31 cellular contexts compared by ENCODE assay signal in the genomic region with DNA sequence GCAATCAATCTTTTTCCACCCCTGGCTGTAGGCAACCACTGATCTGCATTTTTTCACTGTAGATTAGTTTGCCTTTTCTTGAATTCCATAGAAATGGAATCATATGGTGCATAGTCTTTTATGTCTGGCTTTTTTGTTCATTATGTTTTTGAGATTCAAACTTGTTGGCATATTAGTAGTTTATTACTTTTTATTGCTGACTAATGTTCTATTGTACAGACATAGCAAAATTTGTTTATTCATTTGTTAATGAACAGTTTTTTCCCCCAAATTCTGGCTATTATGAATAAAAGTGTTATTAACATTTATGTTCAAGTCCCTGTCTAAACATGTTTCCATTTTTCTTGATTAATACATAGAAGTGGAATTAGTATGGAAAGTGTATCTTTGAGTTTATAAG.
"Had no signal": no experiment of that assay in that cellular context is flagged by ENCODE, and none has a peak within 500 bp of the region (broad histone marks: within the 10 kb centered on the region; RNA-seq: fewer than 3 reads in every experiment).

No MANE protein-coding gene starts in this region.

- H3K4me2 ChIP-seq: neural progenitor cell, smooth muscle cell had no signal

- H3K36me3 ChIP-seq: neural progenitor cell, ovary, spleen, suprapubic skin, tibial artery, transverse colon, upper lobe of right lung, uterus had no signal

- H3K27me3 ChIP-seq: neural progenitor cell, ovary, spleen, suprapubic skin, testis, tibial artery, transverse colon, upper lobe of right lung, uterus had no signal

- H3K36me3 Mint-ChIP-seq: neural progenitor cell; stimulated activated memory B cell treated with anti-CD40 and anti-IgM and Interleukin-4, amounts not matched to agents 10 μg/mL and 1 μg/mL and 100 μg/mL, for 72 hours had no signal

- H3K4me1 Mint-ChIP-seq: natural killer cell; nephron; neural progenitor cell; stimulated activated memory B cell treated with anti-CD40 and anti-IgM and Interleukin-4, amounts not matched to agents 10 μg/mL and 1 μg/mL and 100 μg/mL, for 72 hours; stimulated activated naive CD8-positive, alpha-beta T cell treated with anti-CD3 and anti-CD28 coated beads, Interleukin-15, amount 100 ng/mL, for 72 hours had no signal

- DNase-seq: natural killer cell; occipital lobe; ovary; posterior cingulate gyrus; psoas muscle; right cardiac atrium; spleen; stimulated activated CD4-positive, alpha-beta T cell treated with anti-CD3 and anti-CD28 coated beads, Interleukin-12 subunit alpha, Interleukin-12 subunit beta, amount 100 ng/mL, for 4 hours; stimulated activated CD4-positive, alpha-beta T cell treated with anti-CD3 and anti-CD28 coated beads, Interleukin-1b, Interleukin-23, amount 100 ng/mL, for 48 hours; stimulated activated CD4-positive, alpha-beta T cell treated with anti-CD3 and anti-CD28 coated beads, Interleukin-4, amount 100 ng/mL, for 1 hour; stimulated activated CD4-positive, alpha-beta T cell treated with anti-CD3 and anti-CD28 coated beads, Interleukin-4, amount 100 ng/mL, for 4 hours; stimulated activated CD8-positive, alpha-beta memory T cell treated with anti-CD3 and anti-CD28 coated beads, Interleukin-4, amount 100 ng/mL, for 48 hours; stimulated activated naive CD4-positive, alpha-beta T cell; stimulated activated naive CD8-positive, alpha-beta T cell treated with anti-CD3 and anti-CD28 coated beads, Interleukin-15, amount 100 ng/mL, for 72 hours; stimulated activated naive CD8-positive, alpha-beta T cell treated with anti-CD3 and anti-CD28 coated beads, Interleukin-15, Interleukin-2, amounts not matched to agents 100 U/mL and 50 U/mL, for 24 hours; substantia nigra; testis; tibial artery; transverse colon; upper lobe of right lung; uterus had no signal

- H3K9me3 ChIP-seq: ovary, psoas muscle, suprapubic skin, testis, tibial artery, transverse colon, upper lobe of right lung, uterus had no signal

- H3K4me1 ChIP-seq: neural progenitor cell, parathyroid adenoma, psoas muscle, spleen, suprapubic skin, testis, tibial artery, transverse colon, upper lobe of right lung, uterus had no signal

- H3K27me3 Mint-ChIP-seq: progenitor cell of endocrine pancreas, type B pancreatic cell had no signal

- H3K9ac ChIP-seq: neural progenitor cell, parathyroid adenoma had no signal

- ATAC-seq: natural killer cell; psoas muscle; right cardiac atrium; sciatic nerve; stimulated activated memory B cell treated with anti-CD40 and anti-IgM and Interleukin-4, amounts not matched to agents 10 μg/mL and 1 μg/mL and 100 μg/mL, for 72 hours; stimulated activated naive CD8-positive, alpha-beta T cell treated with anti-CD3 and anti-CD28 coated beads, Interleukin-15, amount 100 ng/mL, for 72 hours; stimulated activated naive CD8-positive, alpha-beta T cell treated with anti-CD3 and anti-CD28 coated beads, Interleukin-15, Interleukin-2, amounts not matched to agents 100 U/mL and 50 U/mL, for 24 hours; upper lobe of right lung had no signal

- H3K27ac ChIP-seq: neural progenitor cell, ovary, parathyroid adenoma, psoas muscle, skin epidermis, spleen, suprapubic skin, testis, tibial artery, transverse colon, upper lobe of right lung, uterus had no signal

- H2AFZ ChIP-seq: neural progenitor cell, parathyroid adenoma had no signal

- H3K27ac Mint-ChIP-seq: natural killer cell; nephron; neural progenitor cell; progenitor cell of endocrine pancreas; stimulated activated memory B cell treated with anti-CD40 and anti-IgM and Interleukin-4, amounts not matched to agents 10 μg/mL and 1 μg/mL and 100 μg/mL, for 72 hours; stimulated activated naive CD8-positive, alpha-beta T cell treated with anti-CD3 and anti-CD28 coated beads, Interleukin-15, amount 100 ng/mL, for 72 hours; type B pancreatic cell had no signal

- H3K79me2 ChIP-seq: parathyroid adenoma had no signal

- H3K4me3 ChIP-seq: neural progenitor cell, ovary, psoas muscle, skin epidermis, smooth muscle cell, spleen, suprapubic skin, testis, tibial artery, transverse colon, upper lobe of right lung, uterus had no signal

- H3K4me3 Mint-ChIP-seq: natural killer cell; nephron; neural progenitor cell; stimulated activated memory B cell treated with anti-CD40 and anti-IgM and Interleukin-4, amounts not matched to agents 10 μg/mL and 1 μg/mL and 100 μg/mL, for 72 hours; stimulated activated naive CD8-positive, alpha-beta T cell treated with anti-CD3 and anti-CD28 coated beads, Interleukin-15, amount 100 ng/mL, for 72 hours; type B pancreatic cell had no signal
